Comparison of ENCODE assay signal across 13 cellular contexts in genomic region chr13:39682788-39683187, GRCh38. TPM values are rescaled to one million over a fixed set of nuclear protein-coding genes. Genes with fewer than 3 reads are reported as not detected.
A peak's percentile ranks its signal among the peaks of the same experiment; 100 is the strongest.
DNase-seq lines count a peak whose midpoint lies in the region; ATAC-seq and TF ChIP-seq lines count a peak whose summit lies in the region.
"Had no signal": no experiment of that assay in that cellular context is flagged by ENCODE, and none has a peak within 500 bp of the region (broad histone marks: within the 10 kb centered on the region; RNA-seq: fewer than 3 reads in every experiment).

No MANE protein-coding gene starts in this region.

- CTCF ChIA-PET in IMR-90 (lab: Yijun Ruan, JAX): interaction anchor here (0.5 to 0.8 kb wide), 3 partner anchors 193 to 1001 kb away, joined by 3 to 7 read pairs (median 3); no protein-coding TSS in a partner anchor

- H3K4me1 Mint-ChIP-seq in CD14-positive monocyte: peaks cover 4% of the 10 kb centered on the region

- no peaks in the 10 kb centered on the region for H3K27me3 ChIP-seq in IMR-90 (ENCODE audit: control insufficient read depth, insufficient read depth, low read length)

- H4K20me1 ChIP-seq in IMR-90 (ENCODE audit: insufficient read depth, low read length): no peaks in the 10 kb centered on the region

- WGBS in IMR-90 (ENCODE audit: extremely low coverage in 2 of 2, insufficient read length in 1 of 2), 2 experiments: no CpG with 5 or more reads among the region's 2 CpGs

- DNase-seq in IMR-90 (no peak), COLO829 (ENCODE audit: low spot score) (no peak), dedifferentiated amniotic fluid mesenchymal stem cell (ENCODE audit: extremely low spot score) (no peak), CD14-positive monocyte (ENCODE audit: low spot score) (no peak)
- no peak for DNase-seq in activated effector memory CD4-positive, alpha-beta T cell treated with Interleukin-2 at 50 U/mL for 16 hours
- DNase-seq: activated T-cell treated with anti-CD3 and anti-CD28 coated beads, Interleukin-2, amount 50 U/mL, for 48 hours; naive thymus-derived CD8-positive, alpha-beta T cell; NCI-H1417 treated with DMSO at 0.1 percent for 48 hours; PC-3; stimulated activated naive B cell treated with anti-CD40 and anti-IgM and Interleukin-4, amounts not matched to agents 10 μg/mL and 1 μg/mL and 100 μg/mL, for 72 hours had no signal

- H2AK5ac ChIP-seq in IMR-90 (ENCODE audit: low read depth, low read length): no peak overlapping the region

- no peak overlapping the region for H3K4ac ChIP-seq in IMR-90 (ENCODE audit: low read depth, low read length)

- no peak for TF ChIP-seq RAD21 in IMR-90 (IDR thresholded peaks at IDR 0.05; ENCODE audit: low read length)

- H3K4me1 ChIP-seq in IMR-90 (ENCODE audit: control insufficient read depth, insufficient read depth, low read length): no peaks in the 10 kb centered on the region

- no peak overlapping the region for H4K5ac ChIP-seq in IMR-90 (ENCODE audit: low read depth, low read length)

- no peak overlapping the region for H3K27ac Mint-ChIP-seq in CD14-positive monocyte
- H3K27ac Mint-ChIP-seq: stimulated activated naive B cell treated with anti-CD40 and anti-IgM and Interleukin-4, amounts not matched to agents 10 μg/mL and 1 μg/mL and 100 μg/mL, for 72 hours had no signal

- H3K4me3 Mint-ChIP-seq in CD14-positive monocyte: no peak overlapping the region
- H3K4me3 Mint-ChIP-seq: naive thymus-derived CD8-positive, alpha-beta T cell; stimulated activated naive B cell treated with anti-CD40 and anti-IgM and Interleukin-4, amounts not matched to agents 10 μg/mL and 1 μg/mL and 100 μg/mL, for 72 hours had no signal

- H3K56ac ChIP-seq in IMR-90 (ENCODE audit: extremely low read depth, insufficient read depth, low read length): no peak overlapping the region

- no peak overlapping the region for H2BK120ac ChIP-seq in IMR-90 (ENCODE audit: low read depth, low read length)

- H3K4me3 ChIP-seq in IMR-90 (ENCODE audit: insufficient read depth, low read depth, low read length): no peak overlapping the region

- ATAC-seq in GM18508 (IDR thresholded peaks at IDR 0.05; ENCODE audit: insufficient read depth, unreplicated experiment): peak; percentile 67
- peak; percentile 17 for ATAC-seq in GM19468 (IDR thresholded peaks at IDR 0.05; ENCODE audit: extremely low read depth, unreplicated experiment)
- peak; percentile 82 for ATAC-seq in HG02938 (IDR thresholded peaks at IDR 0.05; ENCODE audit: unreplicated experiment)
- no peak for ATAC-seq in IMR-90 (ENCODE audit: low read depth)
- ATAC-seq: naive thymus-derived CD8-positive, alpha-beta T cell; PC-3 had no signal

- H3K27me3 Mint-ChIP-seq in CD14-positive monocyte (ENCODE audit: low read depth in 3 of 3): no peaks in the 10 kb centered on the region
- H3K27me3 Mint-ChIP-seq: naive thymus-derived CD8-positive, alpha-beta T cell; stimulated activated naive B cell treated with anti-CD40 and anti-IgM and Interleukin-4, amounts not matched to agents 10 μg/mL and 1 μg/mL and 100 μg/mL, for 72 hours had no signal

- no peak overlapping the region for H2AK9ac ChIP-seq in IMR-90 (replicated peaks; ENCODE audit: low read depth, low read length, poor library complexity)

- no peaks in the 10 kb centered on the region; a peak in 1 of 4 replicates for H3K79me1 ChIP-seq in IMR-90 (ENCODE audit: low read depth in 1 of 2, low read length in 2 of 2)

- H3K9me1 ChIP-seq in IMR-90 (ENCODE audit: insufficient read depth, low read length): no peaks in the 10 kb centered on the region

- TF ChIP-seq CTCF in IMR-90 (conservative IDR thresholded peaks at IDR 0.05; ENCODE audit: low read depth, low read length): no peak
- no peak for TF ChIP-seq CTCF in CD14-positive monocyte (IDR thresholded peaks at IDR 0.05)

- H3K27ac ChIP-seq in IMR-90 (ENCODE audit: insufficient read depth, low read length): no peak overlapping the region

- H2BK5ac ChIP-seq in IMR-90 (ENCODE audit: low read depth, low read length, poor library complexity, severe bottlenecking): no peak overlapping the region

- H3K9me3 ChIP-seq in IMR-90 (ENCODE audit: control insufficient read depth, insufficient read depth, low read length): no peaks in the 10 kb centered on the region

- peaks cover 39 to 47% of the 10 kb centered on the region in 2 donors for H3K36me3 Mint-ChIP-seq in CD14-positive monocyte

- H2BK15ac ChIP-seq in IMR-90 (ENCODE audit: low read depth, low read length): no peak overlapping the region

- POLR2A ChIA-PET in IMR-90 (lab: Charles Lee; ENCODE audit: unreplicated experiment): no interaction called here

- H2BK20ac ChIP-seq in IMR-90 (ENCODE audit: low read depth, low read length): no peak overlapping the region

- no peak for TF ChIP-seq POLR2A in IMR-90 (IDR thresholded peaks at IDR 0.05; ENCODE audit: low read depth, low read length)

- BruUV-seq in IMR-90 (replicated peaks; lab: Mats Ljungman, UMichigan): TSS peak; percentile 16

- no peak overlapping the region for H4K91ac ChIP-seq in IMR-90 (ENCODE audit: insufficient read depth, low read depth, low read length)

- H3K9me3 Mint-ChIP-seq in CD14-positive monocyte: peaks cover 0 to 4% (median 0%) of the 10 kb centered on the region in 7 donors
- H3K9me3 Mint-ChIP-seq: naive thymus-derived CD8-positive, alpha-beta T cell; stimulated activated naive B cell treated with anti-CD40 and anti-IgM and Interleukin-4, amounts not matched to agents 10 μg/mL and 1 μg/mL and 100 μg/mL, for 72 hours had no signal

- H3K14ac ChIP-seq in IMR-90 (replicated peaks; ENCODE audit: low read depth, low read length): no peak overlapping the region

- no peak overlapping the region for H3K23ac ChIP-seq in IMR-90 (ENCODE audit: low read depth, low read length)

- H3K36me3 ChIP-seq in IMR-90 (ENCODE audit: control insufficient read depth, insufficient read depth, low read length): peaks cover 12% of the 10 kb centered on the region

- dilution Hi-C loops in IMR-90 (cut with HindIII; ENCODE audit: low sequenced_read_pairs, unreplicated experiment): no loop called here

- H3K18ac ChIP-seq in IMR-90 (ENCODE audit: low read depth, low read length): no peak overlapping the region

- in situ Hi-C loops in IMR-90 (cut with MboI; ENCODE audit: low sequenced_read_pairs): loop anchor here (25.0 kb wide), 1 partner anchor 1005 kb away; no protein-coding TSS in a partner anchor

- intact Hi-C loops in IMR-90 (cut with micrococcal nuclease) (loop anchor here (5.0 to 10.0 kb wide), 2 partner anchors 645 to 1092 kb away; partner anchors contain the start of genes MRPS31, NHLRC3 and PROSER1), CD14-positive monocyte (cut with micrococcal nuclease) (loop anchor here (5.0 to 10.0 kb wide), 2 partner anchors 1000 to 1092 kb away; partner anchors contain the start of gene MRPS31 (in 1 of the 2))

- no peak overlapping the region for H3K9ac ChIP-seq in IMR-90 (ENCODE audit: low read depth, low read length)

- H4K8ac ChIP-seq in IMR-90 (ENCODE audit: low read depth in 2 of 2, low read length in 2 of 2): no peak overlapping the region

- no peak overlapping the region for H3K4me2 ChIP-seq in IMR-90 (ENCODE audit: low read depth, low read length)

- no peak overlapping the region for H2AFZ ChIP-seq in IMR-90 (replicated peaks; ENCODE audit: low read length, poor library complexity)

TF ChIP-seq in IMR-90, 13 proteins besides CTCF, POLR2A, EP300 and RAD21:
- TF ChIP-seq SMC3 (IDR thresholded peaks at IDR 0.05; ENCODE audit: low read depth, low read length): no peak
- TF ChIP-seq CEBPB (IDR thresholded peaks at IDR 0.05; ENCODE audit: low read depth, low read length): no peak
- TF ChIP-seq MAFK (IDR thresholded peaks at IDR 0.05; ENCODE audit: low read depth, low read length): no peak
- TF ChIP-seq USF2 (IDR thresholded peaks at IDR 0.05; ENCODE audit: low read depth, low read length): no peak
- no peak for TF ChIP-seq RFX5 (IDR thresholded peaks at IDR 0.05; ENCODE audit: low read depth, low read length)
- no peak for TF ChIP-seq MAZ (IDR thresholded peaks at IDR 0.05; ENCODE audit: borderline replicate concordance, low read depth, low read length)
- TF ChIP-seq FOS (IDR thresholded peaks at IDR 0.05; ENCODE audit: low read depth, low read length): no peak
- TF ChIP-seq ELK1 (IDR thresholded peaks at IDR 0.05; ENCODE audit: borderline replicate concordance, low read depth, low read length): no peak
- TF ChIP-seq BHLHE40 (IDR thresholded peaks at IDR 0.05; ENCODE audit: low read depth, low read length): no peak
- no peak for TF ChIP-seq RCOR1 (IDR thresholded peaks at IDR 0.05; ENCODE audit: insufficient replicate concordance, low read length)
- no peak for TF ChIP-seq NFE2L2 (IDR thresholded peaks at IDR 0.05; ENCODE audit: low read depth, low read length)
- TF ChIP-seq CHD1 (IDR thresholded peaks at IDR 0.05; ENCODE audit: low read depth, low read length): no peak
- TF ChIP-seq MXI1 (IDR thresholded peaks at IDR 0.05; ENCODE audit: borderline replicate concordance, low read depth, low read length): no peak

RNA-seq across cellular contexts. Expression of gene COG6, which starts 27.3 kb away (rescaled TPM):
- 37.5 and 46.1 TPM in 2 replicates for total RNA-seq in IMR-90 (2012; rRNA removed)
- polyA plus RNA-seq in IMR-90 (2012; rRNA removed): 20.3 and 22.8 TPM in 2 replicates
- 5.4 and 6.9 TPM in 2 replicates for polyA plus RNA-seq in IMR-90 (2012; cell fraction: cytosol; rRNA removed)
- polyA plus RNA-seq in IMR-90 (2012; cell fraction: nucleus; rRNA removed; ENCODE audit: low replicate concordance): 3.4 and 33.1 TPM in 2 replicates
- 10 to 100 TPM in 1 of 2 donors, 1 to 10 TPM in 1; 8.4 to 11.0 TPM for polyA plus RNA-seq in CD14-positive monocyte
